ENCODE assay signal across 25 cellular contexts in genomic region chr16:85250609-85251223, GRCh38.
"Had no signal": no experiment of that assay in that cellular context is flagged by ENCODE, and none has a peak within 500 bp of the region (broad histone marks: within the 10 kb centered on the region; RNA-seq: fewer than 3 reads in every experiment).

No MANE protein-coding gene starts in this region.

- ATAC-seq: activated T-cell treated with anti-CD3 and anti-CD28 coated beads, Interleukin-2, amount 50 U/mL, for 72 hours; esophagus mucosa; lower lobe of right lung; natural killer cell; right cardiac atrium had no signal

- H3K4me1 ChIP-seq: adrenal gland, lower lobe of right lung, testis, transverse colon had no signal

- H3K27ac Mint-ChIP-seq: activated naive CD8-positive, alpha-beta T cell treated with anti-CD3 and anti-CD28 coated beads for 36 hours; activated T-cell treated with anti-CD3 and anti-CD28 coated beads, Interleukin-2, amount 50 U/mL, for 72 hours; dendritic cell treated with granulocyte-macrophage colony-stimulating factor and Interleukin-4, amounts not matched to agents 40 ng/mL and 50 ng/mL, for 4 days; endodermal cell; natural killer cell; T-helper 2 cell treated with Interferon-gamma antibody and Interleukin-4, amounts not matched to agents 5 μg/mL and 100 μg/mL, for 36 hours had no signal

- H3K4me3 ChIP-seq: adrenal gland, ascending aorta, lower lobe of right lung, spleen, testis, transverse colon had no signal

- H3K27ac ChIP-seq: adrenal gland, ascending aorta, brain microvascular endothelial cell, lower lobe of right lung, spleen, testis, transverse colon, VCaP had no signal

- H3K9me3 Mint-ChIP-seq: activated naive CD8-positive, alpha-beta T cell treated with anti-CD3 and anti-CD28 coated beads for 36 hours; activated T-cell treated with anti-CD3 and anti-CD28 coated beads, Interleukin-2, amount 50 U/mL, for 72 hours; dendritic cell treated with granulocyte-macrophage colony-stimulating factor and Interleukin-4, amounts not matched to agents 40 ng/mL and 50 ng/mL, for 4 days; endodermal cell; natural killer cell; T-helper 2 cell treated with Interferon-gamma antibody and Interleukin-4, amounts not matched to agents 5 μg/mL and 100 μg/mL, for 36 hours had no signal

- H3K27me3 ChIP-seq: adrenal gland, ascending aorta, brain microvascular endothelial cell, testis, transverse colon had no signal

- H3K36me3 ChIP-seq: adrenal gland, ascending aorta, brain microvascular endothelial cell, lower lobe of right lung, spleen, transverse colon had no signal

- H3K4me3 Mint-ChIP-seq: activated naive CD8-positive, alpha-beta T cell treated with anti-CD3 and anti-CD28 coated beads for 36 hours; activated T-cell treated with anti-CD3 and anti-CD28 coated beads, Interleukin-2, amount 50 U/mL, for 72 hours; dendritic cell treated with granulocyte-macrophage colony-stimulating factor and Interleukin-4, amounts not matched to agents 40 ng/mL and 50 ng/mL, for 4 days; endodermal cell; natural killer cell; T-helper 2 cell treated with Interferon-gamma antibody and Interleukin-4, amounts not matched to agents 5 μg/mL and 100 μg/mL, for 36 hours had no signal

- H3K36me3 Mint-ChIP-seq: activated naive CD8-positive, alpha-beta T cell treated with anti-CD3 and anti-CD28 coated beads for 36 hours; natural killer cell had no signal

- DNase-seq: activated CD4-positive, alpha-beta T cell treated with anti-CD3 and anti-CD28 coated beads for 4 hours; activated CD4-positive, alpha-beta T cell treated with anti-CD3 and anti-CD28 coated beads, Interleukin-2, amount 50 U/mL, for 4 hours; activated naive CD4-positive, alpha-beta T cell; activated naive CD8-positive, alpha-beta T cell treated with anti-CD3 and anti-CD28 coated beads for 36 hours; activated T-cell treated with anti-CD3 and anti-CD28 coated beads for 4 hours; activated T-cell treated with anti-CD3 and anti-CD28 coated beads, Interleukin-2, amount 50 U/mL, for 72 hours; adrenal gland; brain microvascular endothelial cell; endodermal cell; foreskin melanocyte; kidney glomerular epithelial cell; lower lobe of right lung; mesendoderm; natural killer cell; right cardiac atrium; spleen; stimulated activated CD4-positive, alpha-beta T cell treated with anti-CD3 and anti-CD28 coated beads, Interleukin-2, amount 100 ng/mL, for 48 hours; stimulated activated naive CD4-positive, alpha-beta T cell treated with Interleukin-2 at 50 U/mL for 16 hours; testis; transverse colon had no signal

- H3K9me3 ChIP-seq: adrenal gland, ascending aorta, lower lobe of right lung, spleen, testis, transverse colon had no signal
